In the genomic region with DNA sequence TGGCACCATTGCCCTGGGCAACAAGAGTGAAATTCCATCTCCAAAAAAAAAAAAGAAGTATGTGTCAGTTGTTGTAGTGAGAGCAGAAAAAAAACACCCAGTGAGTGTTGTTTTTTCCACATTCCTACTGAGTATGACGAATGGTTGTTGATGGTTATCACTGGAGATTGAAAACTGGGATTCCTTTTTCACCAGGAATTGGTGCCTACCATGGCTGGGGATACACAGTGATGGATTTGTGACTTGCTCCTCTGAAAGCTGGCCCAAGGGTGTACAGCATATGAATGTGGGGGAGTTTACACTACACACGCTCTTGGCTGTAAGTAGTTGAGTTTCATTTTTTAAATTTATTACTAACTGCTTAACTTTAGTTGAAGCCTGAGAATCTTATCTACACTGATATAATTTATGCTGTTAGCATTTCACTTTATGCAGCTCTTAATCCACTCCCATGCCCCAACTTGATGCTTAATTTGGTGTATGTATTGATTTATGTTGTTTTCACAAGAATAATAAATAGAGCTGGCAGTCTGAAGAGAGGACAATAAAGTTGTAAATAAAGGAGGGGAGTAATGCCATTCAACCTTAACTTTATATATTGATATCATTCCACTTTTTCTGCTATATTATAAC, we compare ENCODE assay signal across 23 cellular contexts. TPM values are rescaled to one million over a fixed set of nuclear protein-coding genes. Genes with fewer than 3 reads are reported as not detected.
DNase-seq lines count a peak whose midpoint lies in the region; ATAC-seq, FAIRE-seq and TF ChIP-seq lines count a peak whose summit lies in the region.
"Had no signal": no experiment of that assay in that cellular context is flagged by ENCODE, and none has a peak within 500 bp of the region (broad histone marks: within the 10 kb centered on the region; RNA-seq: fewer than 3 reads in every experiment).

No MANE protein-coding gene starts in this region.

- WGBS in SK-N-SH (ENCODE audit: low lambda C conversion rate) = 18% methylated on average over 2 of the region's 2 CpGs

- H3K27me3 ChIP-seq in SK-N-SH (ENCODE audit: insufficient read depth) (no peaks in the 10 kb centered on the region), endothelial cell of umbilical vein (ENCODE audit: control insufficient read depth in 2 of 2, insufficient read depth in 2 of 2, low read length in 2 of 2) (no peaks in the 10 kb centered on the region)
- H3K27me3 ChIP-seq: esophagus squamous epithelium had no signal

- H3K27me3 Mint-ChIP-seq in effector memory CD8-positive, alpha-beta T cell = no peaks in the 10 kb centered on the region
- H3K27me3 Mint-ChIP-seq: activated CD4-positive, alpha-beta memory T cell treated with anti-CD3 and anti-CD28 coated beads for 36 hours; B cell; T-cell had no signal

- no TSS peak for BruUV-seq in endothelial cell of umbilical vein (replicated peaks; lab: Mats Ljungman, UMichigan)

- H3F3A ChIP-seq in SK-N-SH (replicated peaks; ENCODE audit: insufficient read depth) = no peaks in the 10 kb centered on the region

- H4K20me1 ChIP-seq in SK-N-SH (ENCODE audit: insufficient read depth) (no peaks in the 10 kb centered on the region), endothelial cell of umbilical vein (replicated peaks; ENCODE audit: control insufficient read depth, extremely low read depth, insufficient read depth, low read length) (no peaks in the 10 kb centered on the region)

- no peak for TF ChIP-seq POLR2A in endothelial cell of umbilical vein (IDR thresholded peaks at IDR 0.05; ENCODE audit: low read depth, low read length)

- intact Hi-C loops in endothelial cell of umbilical vein (cut with micrococcal nuclease) = loop anchor here (1.0 kb wide), 1 partner anchor 45 kb away; no protein-coding TSS in a partner anchor

- H3K9me1 ChIP-seq in endothelial cell of umbilical vein (replicated peaks; ENCODE audit: control insufficient read depth, extremely low read depth, insufficient read depth, low read length) = no peaks in the 10 kb centered on the region

- no peak overlapping the region; the same call in 1 of the 2 replicates for H3K9ac ChIP-seq in SK-N-SH
- H3K9ac ChIP-seq in endothelial cell of umbilical vein (replicated peaks; ENCODE audit: extremely low read depth, insufficient read depth, low read length) = no peak overlapping the region

- H3K4me3 ChIP-seq in SK-N-SH (ENCODE audit: low read depth in 2 of 2, low read length in 1 of 2) (peak overlapping the region in 1 of 2 experiments; percentile 33; a peak in 1 of 4 replicates), endothelial cell of umbilical vein (replicated peaks in 1 of 3; ENCODE audit: insufficient read depth in 1 of 3, low read depth in 1 of 3, low read length in 3 of 3) (no peak overlapping the region)
- H3K4me3 ChIP-seq: esophagus squamous epithelium, lung, smooth muscle cell had no signal

- dilution Hi-C loops in endothelial cell of umbilical vein (cut with MboI; ENCODE audit: extremely low pct_ligation_motif_present, low sequenced_read_pairs) = no loop called here

- H2AFZ ChIP-seq in SK-N-SH (ENCODE audit: low read depth) = peak overlapping the region; percentile 7; the same call in 1 of the 2 replicates
- peak overlapping the region; percentile 53 for H2AFZ ChIP-seq in endothelial cell of umbilical vein (ENCODE audit: low read depth, low read length)

- H3K27ac ChIP-seq in SK-N-SH (ENCODE audit: low read depth in 2 of 2, low read length in 1 of 2) (peak overlapping the region; percentile 38 to 48; a peak in 3 of 4 replicates), endothelial cell of umbilical vein (ENCODE audit: insufficient read depth, low read depth, low read length) (peak overlapping the region; percentile 10)
- H3K27ac ChIP-seq: esophagus squamous epithelium had no signal

- TF ChIP-seq RAD21 in SK-N-SH (IDR thresholded peaks at IDR 0.05; ENCODE audit: low read length) = no peak

- ATAC-seq in stimulated activated naive CD8-positive, alpha-beta T cell treated with anti-CD3 and anti-CD28 coated beads, Interleukin-15, Interleukin-2, amounts not matched to agents 100 U/mL and 50 U/mL, for 24 hours = no peak
- ATAC-seq in effector memory CD8-positive, alpha-beta T cell (replicated peaks) = no peak
- ATAC-seq: natural killer cell, T-cell had no signal

- CTCF ChIA-PET in SK-N-SH (lab: Yijun Ruan, JAX) (no interaction called here), endothelial cell of umbilical vein (lab: Charles Lee) (no interaction called here)

- peak; percentile 72 for FAIRE-seq in endothelial cell of umbilical vein (lab: Jason Lieb, UNC)
- FAIRE-seq: GM12891, islet of Langerhans had no signal

- H3K79me2 ChIP-seq in SK-N-SH (ENCODE audit: insufficient read depth) (no peaks in the 10 kb centered on the region), endothelial cell of umbilical vein (ENCODE audit: control insufficient read depth, insufficient read depth, low read length) (no peaks in the 10 kb centered on the region)

- H3K9me3 Mint-ChIP-seq in effector memory CD8-positive, alpha-beta T cell = peaks cover 5 to 21% of the 10 kb centered on the region in 2 donors

- DNase-seq in GM03348 (ENCODE audit: low spot score) (peak; percentile 19), SK-N-SH (no peak), endothelial cell of umbilical vein (ENCODE audit: low read depth, low spot score) (peak; percentile 76), non-pigmented ciliary epithelial cell (ENCODE audit: low read depth) (peak; percentile 44), 8988T (no peak), GOT3 (lab: John Stamatoyannopoulos, UW) (no peak)
- DNase-seq in stimulated activated naive CD8-positive, alpha-beta T cell treated with anti-CD3 and anti-CD28 coated beads, Interleukin-15, Interleukin-2, amounts not matched to agents 100 U/mL and 50 U/mL, for 24 hours = no peak
- DNase-seq in effector memory CD8-positive, alpha-beta T cell = no peak
- DNase-seq: activated CD4-positive, alpha-beta memory T cell treated with anti-CD3 and anti-CD28 coated beads for 36 hours; activated naive CD4-positive, alpha-beta T cell; Caco-2; esophagus squamous epithelium; natural killer cell; NCI-H187; NCI-H446 treated with DMSO at 0.1 percent for 48 hours; stimulated activated CD4-positive, alpha-beta T cell treated with anti-CD3 and anti-CD28 coated beads, Interleukin-4, amount 100 ng/mL, for 24 hours; T-cell had no signal

- POLR2A ChIA-PET in SK-N-SH (lab: Yijun Ruan, JAX) = no interaction called here
- POLR2A ChIA-PET in endothelial cell of umbilical vein (lab: Charles Lee) = no interaction called here

- no peak overlapping the region for H3K4me3 Mint-ChIP-seq in effector memory CD8-positive, alpha-beta T cell
- H3K4me3 Mint-ChIP-seq: activated CD4-positive, alpha-beta memory T cell treated with anti-CD3 and anti-CD28 coated beads for 36 hours; B cell; brain; natural killer cell; T-cell had no signal

- H3K36me3 Mint-ChIP-seq in effector memory CD8-positive, alpha-beta T cell (ENCODE audit: insufficient read depth) = no peaks in the 10 kb centered on the region
- H3K36me3 Mint-ChIP-seq: activated CD4-positive, alpha-beta memory T cell treated with anti-CD3 and anti-CD28 coated beads for 36 hours; brain; natural killer cell; T-cell had no signal

- H3K4me1 Mint-ChIP-seq in effector memory CD8-positive, alpha-beta T cell (ENCODE audit: low read depth in 2 of 2) = no peaks in the 10 kb centered on the region
- H3K4me1 Mint-ChIP-seq: B cell, brain, natural killer cell, T-cell had no signal

- H3K4me2 ChIP-seq in SK-N-SH (0 out of 2 replicates have a peak overlapping the region, but pooled peaks have one; percentile 5), endothelial cell of umbilical vein (ENCODE audit: insufficient read depth, low read length) (peak overlapping the region; percentile 37)
- H3K4me2 ChIP-seq: smooth muscle cell had no signal

- no peak for TF ChIP-seq CTCF in SK-N-SH (IDR thresholded peaks at IDR 0.05)
- TF ChIP-seq CTCF in endothelial cell of umbilical vein (IDR thresholded peaks at IDR 0.05; ENCODE audit: extremely low read depth in 1 of 2, insufficient read depth in 1 of 2, low read depth in 1 of 2, low read length in 2 of 2) = no peak

- H3K36me3 ChIP-seq in SK-N-SH (replicated peaks in 1 of 2; ENCODE audit: control insufficient read depth in 1 of 2, insufficient read depth in 2 of 2, low read length in 1 of 2) = no peaks in the 10 kb centered on the region
- no peaks in the 10 kb centered on the region for H3K36me3 ChIP-seq in endothelial cell of umbilical vein (ENCODE audit: control insufficient read depth in 2 of 2, extremely low read depth in 1 of 2, insufficient read depth in 2 of 2, low read length in 2 of 2)
- H3K36me3 ChIP-seq: esophagus squamous epithelium had no signal

- no peaks in the 10 kb centered on the region for H3K9me2 ChIP-seq in SK-N-SH

- TF ChIP-seq EP300 in SK-N-SH (IDR thresholded peaks at IDR 0.05; ENCODE audit: borderline replicate concordance in 1 of 2, low read depth in 1 of 2, low read length in 1 of 2) = peak in 1 of 2 experiments; percentile 85; a peak in 2 of 4 replicates

- H3K9me3 ChIP-seq in SK-N-SH = no peaks in the 10 kb centered on the region
- no peaks in the 10 kb centered on the region for H3K9me3 ChIP-seq in endothelial cell of umbilical vein (replicated peaks; ENCODE audit: control insufficient read depth, insufficient read depth, low read length)
- H3K9me3 ChIP-seq: Caco-2, esophagus squamous epithelium had no signal

- H3K4me1 ChIP-seq in SK-N-SH (ENCODE audit: control insufficient read depth in 1 of 2, insufficient read depth in 2 of 2, low read depth in 1 of 2, low read length in 1 of 2) (no peaks in the 10 kb centered on the region; a peak in 1 of 4 replicates), endothelial cell of umbilical vein (ENCODE audit: control insufficient read depth, extremely low read depth, insufficient read depth, low read length) (peaks cover 21% of the 10 kb centered on the region)
- H3K4me1 ChIP-seq: Caco-2, esophagus squamous epithelium had no signal

- no peak overlapping the region for H3K27ac Mint-ChIP-seq in effector memory CD8-positive, alpha-beta T cell
- H3K27ac Mint-ChIP-seq: activated CD4-positive, alpha-beta memory T cell treated with anti-CD3 and anti-CD28 coated beads for 36 hours; B cell; brain; natural killer cell; T-cell had no signal

TF ChIP-seq in SK-N-SH, 30 proteins besides CTCF, POLR2A, EP300 and RAD21 (continues in another document):
- peak; percentile 5; the same call in 1 of the 2 replicates for TF ChIP-seq SMC3 (IDR thresholded peaks at IDR 0.05; ENCODE audit: low read depth, low read length)

RNA-seq across cellular contexts. Expression of gene MME, which starts 56.0 kb away (rescaled TPM):
- polyA plus RNA-seq in SK-N-SH (2012; rRNA removed) = 167 and 286 TPM in 2 replicates
- polyA plus RNA-seq in SK-N-SH (2012; cell fraction: cytosol; rRNA removed) = 264 and 284 TPM in 2 replicates
- 123 and 209 TPM in 2 replicates for polyA plus RNA-seq in SK-N-SH (2012; cell fraction: nucleus; rRNA removed)
- 8.4 and 10.5 TPM in 2 replicates for total RNA-seq in endothelial cell of umbilical vein
- polyA plus RNA-seq in endothelial cell of umbilical vein = 5.6 and 6.0 TPM in 2 replicates
- 6.0 and 6.5 TPM in 2 replicates for polyA plus RNA-seq in endothelial cell of umbilical vein (2011; cell fraction: cytosol; rRNA removed)
- 4.1 and 5.7 TPM in 2 replicates for polyA plus RNA-seq in endothelial cell of umbilical vein (2011; cell fraction: nucleus; rRNA removed)
- polyA plus RNA-seq in endothelial cell of umbilical vein (2012) = 6.3 and 13.5 TPM in 2 replicates
- polyA minus RNA-seq in endothelial cell of umbilical vein = 15.3 and 17.2 TPM in 2 replicates
- not detected for polyA minus RNA-seq in endothelial cell of umbilical vein (2011; cell fraction: cytosol; rRNA and poly(A)+ RNA removed)
- 9.5 and 14.7 TPM in 2 replicates for polyA minus RNA-seq in endothelial cell of umbilical vein (2011; cell fraction: nucleus; rRNA and poly(A)+ RNA removed)
- total RNA-seq: activated CD4-positive, alpha-beta memory T cell treated with anti-CD3 and anti-CD28 coated beads for 36 hours had no signal

Comparison
In these comparisons a context has a peak if more than half of its experiments do, and no peak if none do; other contexts are left out.
1. DNase-seq: peak in GM03348 (single experiment), endothelial cell of umbilical vein (single experiment) and non-pigmented ciliary epithelial cell (single experiment); none in SK-N-SH (single experiment), stimulated activated naive CD8-positive, alpha-beta T cell treated with anti-CD3 and anti-CD28 coated beads, Interleukin-15, Interleukin-2, amounts not matched to agents 100 U/mL and 50 U/mL, for 24 hours (single experiment), 8988T (single experiment), GOT3 (single experiment) and effector memory CD8-positive, alpha-beta T cell (0 of 3).
2. RNA of gene MME, which starts 56.0 kb away (polyA plus RNA-seq): 123 to 286 TPM in SK-N-SH; 4.1 to 13.5 TPM in endothelial cell of umbilical vein; every median in the first group is over 4 times any median in the second.